In genomic region chr16:2008631-2009301, GRCh38 we compare ENCODE assay signal across 6 cellular contexts. TPM values are rescaled to one million over a fixed set of nuclear protein-coding genes. Genes with fewer than 3 reads are reported as not detected.
DNase-seq lines count a peak whose midpoint lies in the region; ATAC-seq and TF ChIP-seq lines count a peak whose summit lies in the region.

No MANE protein-coding gene starts in this region.

- H3K4me1 ChIP-seq in PC-9 (replicated peaks; ENCODE audit: insufficient read depth), result peaks cover 19% of the 10 kb centered on the region

- H3K9me2 ChIP-seq in PC-9 (ENCODE audit: insufficient read depth), result no peaks in the 10 kb centered on the region

- POLR2A ChIA-PET in PC-9 (lab: Charles Lee; ENCODE audit: unreplicated experiment), result interaction anchor here (0.6 to 1.4 kb wide), 3 partner anchors 15 to 147 kb away, joined by 3 to 16 read pairs (median 5); partner anchors contain the start of gene TRAF7

- TSS peak; percentile 73 for BruUV-seq in PC-9 (replicated peaks; lab: Mats Ljungman, UMichigan)

- H3K4me2 ChIP-seq in PC-9, result peak overlapping the region; percentile 95

- peak overlapping the region; percentile 71; the same call in 1 of the 2 replicates for H2AFZ ChIP-seq in PC-9

- peaks cover 17% of the 10 kb centered on the region; the same call in 1 of the 2 replicates for H3F3A ChIP-seq in PC-9 (ENCODE audit: insufficient read depth, low read depth)

- peak in 1 of 2 experiments; percentile 62 for DNase-seq in PC-9
- peak; percentile 60 for DNase-seq in fibroblast of peridontal ligament (ENCODE audit: extremely low read depth)
- DNase-seq in NCI-H2107 treated with DMSO at 0.1 percent for 48 hours (lab: John Stamatoyannopoulos, UW; ENCODE audit: unreplicated experiment), result no peak
- DNase-seq in hypothalamus (lab: John Stamatoyannopoulos, UW), result no peak

- no peaks in the 10 kb centered on the region for H3K9me3 Mint-ChIP-seq in stimulated activated naive CD8-positive, alpha-beta T cell treated with anti-CD3 and anti-CD28 coated beads, Interleukin-15, Interleukin-2, amounts not matched to agents 100 ng/mL and 50 ng/mL, for 24 hours

- H3K4me3 Mint-ChIP-seq in stimulated activated naive CD8-positive, alpha-beta T cell treated with anti-CD3 and anti-CD28 coated beads, Interleukin-15, Interleukin-2, amounts not matched to agents 100 ng/mL and 50 ng/mL, for 24 hours, result peak overlapping the region; percentile 98

- H3K79me2 ChIP-seq in PC-9 (ENCODE audit: low read depth), result peaks cover 66% of the 10 kb centered on the region

- H3K36me3 ChIP-seq in PC-9 (ENCODE audit: low read depth), result no peaks in the 10 kb centered on the region

- H3K27me3 Mint-ChIP-seq in stimulated activated naive CD8-positive, alpha-beta T cell treated with anti-CD3 and anti-CD28 coated beads, Interleukin-15, Interleukin-2, amounts not matched to agents 100 ng/mL and 50 ng/mL, for 24 hours, result no peaks in the 10 kb centered on the region

- peak overlapping the region; percentile 96 for H3K27ac Mint-ChIP-seq in stimulated activated naive CD8-positive, alpha-beta T cell treated with anti-CD3 and anti-CD28 coated beads, Interleukin-15, Interleukin-2, amounts not matched to agents 100 ng/mL and 50 ng/mL, for 24 hours

- TF ChIP-seq CTCF in PC-9 (conservative IDR thresholded peaks at IDR 0.05), result no peak

- H3K9me3 ChIP-seq in PC-9 (ENCODE audit: insufficient read depth, low read depth), result no peaks in the 10 kb centered on the region

- H4K20me1 ChIP-seq in PC-9 (ENCODE audit: insufficient read depth), result peaks cover 42% of the 10 kb centered on the region

- intact Hi-C loops in PC-9 (cut with micrococcal nuclease; ENCODE audit: unreplicated experiment), result loop anchor here (2.0 to 10.0 kb wide), 2 partner anchors 24 to 246 kb away; partner anchors contain the start of genes ECI1 and GFER

- H3K4me1 Mint-ChIP-seq in stimulated activated naive CD8-positive, alpha-beta T cell treated with anti-CD3 and anti-CD28 coated beads, Interleukin-15, Interleukin-2, amounts not matched to agents 100 ng/mL and 50 ng/mL, for 24 hours (ENCODE audit: low read depth), result peaks cover 46% of the 10 kb centered on the region

- H3K27ac ChIP-seq in PC-9, result peak overlapping the region; percentile 13

- H3K36me3 Mint-ChIP-seq in stimulated activated naive CD8-positive, alpha-beta T cell treated with anti-CD3 and anti-CD28 coated beads, Interleukin-15, Interleukin-2, amounts not matched to agents 100 ng/mL and 50 ng/mL, for 24 hours (ENCODE audit: low read depth), result peaks cover 19% of the 10 kb centered on the region

- no peaks in the 10 kb centered on the region for H3K27me3 ChIP-seq in PC-9 (ENCODE audit: insufficient read depth, low read depth)

- ATAC-seq in GM19023 (IDR thresholded peaks at IDR 0.05; ENCODE audit: unreplicated experiment), result peak; percentile 2

- CTCF ChIA-PET in PC-9 (lab: Charles Lee), result interaction anchor here (0.5 to 1.0 kb wide), 2 partner anchors 132 to 147 kb away, joined by 3 to 4 read pairs; partner anchors contain the start of gene TRAF7

- peak overlapping the region; percentile 88 for H3K4me3 ChIP-seq in PC-9

RNA-seq across cellular contexts. Expression of gene ZNF598, which starts 0.9 kb away (rescaled TPM):
- 68.4 and 72.5 TPM in 2 replicates for total RNA-seq in PC-9 (2021)

RNA-seq across cellular contexts. Expression of gene NPW, which starts 10.8 kb away (rescaled TPM):
- 4.0 and 8.1 TPM in 2 replicates for total RNA-seq in PC-9 (2021)

RNA-seq across cellular contexts. Expression of gene NHERF2, which starts 17.9 kb away (rescaled TPM):
- total RNA-seq in PC-9 (2021), result 104 and 144 TPM in 2 replicates

RNA-seq across cellular contexts. Expression of gene SYNGR3, which starts 19.0 kb away (rescaled TPM):
- 4.3 and 4.5 TPM in 2 replicates for total RNA-seq in PC-9 (2021)

RNA-seq across cellular contexts. Expression of gene GFER, which starts 24.8 kb away (rescaled TPM):
- total RNA-seq in PC-9 (2021), result 59.7 and 63.8 TPM in 2 replicates
